Comparison of ENCODE assay signal across 21 cellular contexts in genomic region chr17:50558091-50558490, GRCh38. TPM values are rescaled to one million over a fixed set of nuclear protein-coding genes. Genes with fewer than 3 reads are reported as not detected.
DNase-seq lines count a peak whose midpoint lies in the region; ATAC-seq and TF ChIP-seq lines count a peak whose summit lies in the region.
"Had no signal": no experiment of that assay in that cellular context is flagged by ENCODE, and none has a peak within 500 bp of the region (broad histone marks: within the 10 kb centered on the region; RNA-seq: fewer than 3 reads in every experiment).

No MANE protein-coding gene starts in this region.

- no peaks in the 10 kb centered on the region for H3K36me3 Mint-ChIP-seq in type B pancreatic cell
- H3K36me3 Mint-ChIP-seq: activated CD8-positive, alpha-beta memory T cell treated with anti-CD3 and anti-CD28 coated beads, Interleukin-2, amount 10 ng/mL, durations not matched to agents 7 days and 5 days had no signal

- peak; percentile 23 to 61 for ATAC-seq in lower lobe of right lung
- ATAC-seq: activated CD8-positive, alpha-beta memory T cell treated with anti-CD3 and anti-CD28 coated beads, Interleukin-2, amount 10 ng/mL, durations not matched to agents 7 days and 5 days had no signal

- H3K4me3 ChIP-seq in SK-N-MC, result no peak overlapping the region; the same call in 1 of the 2 replicates
- no peak overlapping the region for H3K4me3 ChIP-seq in lower lobe of right lung
- H3K4me3 ChIP-seq in adrenal gland, result no peak overlapping the region
- H3K4me3 ChIP-seq: PC-9, SJSA1 had no signal

- H3K4me1 Mint-ChIP-seq in type B pancreatic cell (ENCODE audit: unreplicated experiment), result peaks cover 10% of the 10 kb centered on the region

- H3K27me3 ChIP-seq in lower lobe of right lung (ENCODE audit: low read depth), result peaks cover 53% of the 10 kb centered on the region
- H3K27me3 ChIP-seq in adrenal gland, result peaks cover 13% of the 10 kb centered on the region

- WGBS in adrenal gland, 4 donors, result 77 to 84% (median 82%) methylated on average over 4 of the region's 4 CpGs

- TF ChIP-seq CTCF in lower lobe of right lung (IDR thresholded peaks at IDR 0.05), result no peak
- TF ChIP-seq CTCF in type B pancreatic cell (conservative IDR thresholded peaks at IDR 0.05), result no peak
- no peak for TF ChIP-seq CTCF in adrenal gland (IDR thresholded peaks at IDR 0.05)

- H3K27ac ChIP-seq in SK-N-MC (peak overlapping the region; percentile 56), lower lobe of right lung (no peak overlapping the region), adrenal gland (no peak overlapping the region)
- H3K27ac ChIP-seq: C4-2B, HL-60, PC-9, SJSA1 had no signal

- H3K36me3 ChIP-seq in SK-N-MC (ENCODE audit: insufficient read depth, low read length) (no peaks in the 10 kb centered on the region), lower lobe of right lung (peaks cover 7% of the 10 kb centered on the region), adrenal gland (replicated peaks in 1 of 2) (no peaks in the 10 kb centered on the region)
- H3K36me3 ChIP-seq: HAP-1, SJSA1 had no signal

- H3K4me3 Mint-ChIP-seq in type B pancreatic cell, result peak overlapping the region; percentile 72
- H3K4me3 Mint-ChIP-seq: activated CD8-positive, alpha-beta memory T cell treated with anti-CD3 and anti-CD28 coated beads, Interleukin-2, amount 10 ng/mL, durations not matched to agents 7 days and 5 days had no signal

- TF ChIP-seq POLR2A in adrenal gland (IDR thresholded peaks at IDR 0.05), result no peak

- peaks cover 38% of the 10 kb centered on the region for H3K4me1 ChIP-seq in lower lobe of right lung
- H3K4me1 ChIP-seq in adrenal gland (replicated peaks in 1 of 2), result peaks cover 22 to 28% of the 10 kb centered on the region in 2 donors

- in situ Hi-C loops in KBM-7 (cut with MboI; ENCODE audit: low pct_unique_long_range_greater_than_20kb, low sequenced_read_pairs), result no loop called here

- no peak overlapping the region for H3K9ac ChIP-seq in SK-N-MC (ENCODE audit: insufficient read length)

- H3K9me3 ChIP-seq in SK-N-MC (ENCODE audit: low read depth, low read length) (no peaks in the 10 kb centered on the region), lower lobe of right lung (no peaks in the 10 kb centered on the region), adrenal gland (replicated peaks in 1 of 3) (no peaks in the 10 kb centered on the region)
- H3K9me3 ChIP-seq: HAP-1 had no signal

- H3K9me3 Mint-ChIP-seq in type B pancreatic cell, result no peaks in the 10 kb centered on the region

- peaks cover 47% of the 10 kb centered on the region for H3K27me3 Mint-ChIP-seq in type B pancreatic cell

- intact Hi-C loops in lower lobe of right lung (cut with DNase I) (loop anchor here (10.0 kb wide), 1 partner anchor 137 kb away; no protein-coding TSS in a partner anchor), adrenal gland (cut with DNase I) (no loop called here)

- DNase-seq in NCI-H2171 treated with DMSO at 0.1 percent for 48 hours (lab: John Stamatoyannopoulos, UW) (peak; percentile 65), NCI-H2171 (lab: John Stamatoyannopoulos, UW) (no peak), SK-N-MC (ENCODE audit: low read depth, low spot score) (no peak), lower lobe of right lung (no peak), type B pancreatic cell (ENCODE audit: extremely low spot score, unreplicated experiment) (no peak), KBM-7 (no peak), DMS153 (lab: John Stamatoyannopoulos, UW) (no peak), adrenal gland (no peak)
- DNase-seq: activated CD4-positive, CD25-positive, alpha-beta regulatory T cell treated with anti-CD3 and anti-CD28 coated beads, Interleukin-2, amount 50 U/mL, for 72 hours; activated CD8-positive, alpha-beta memory T cell treated with anti-CD3 and anti-CD28 coated beads, Interleukin-2, amount 10 ng/mL, durations not matched to agents 7 days and 5 days; aorta; hippocampal formation; NCI-H187 treated with DMSO at 0.1 percent for 48 hours; NCI-H510A; PC-9; stimulated activated CD4-positive, alpha-beta T cell treated with anti-CD3 and anti-CD28 coated beads, Interleukin-12 subunit alpha, Interleukin-12 subunit beta, amount 100 ng/mL, for 4 hours had no signal

- no peak overlapping the region for H3K27ac Mint-ChIP-seq in type B pancreatic cell
- H3K27ac Mint-ChIP-seq: activated CD8-positive, alpha-beta memory T cell treated with anti-CD3 and anti-CD28 coated beads, Interleukin-2, amount 10 ng/mL, durations not matched to agents 7 days and 5 days had no signal

RNA-seq across cellular contexts. Expression of gene CACNA1G, which starts 2.4 kb away (rescaled TPM):
- total RNA-seq in lower lobe of right lung (0.21 TPM), type B pancreatic cell (ENCODE audit: low replicate concordance) (1.9 and 27.8 TPM in 2 replicates), adrenal gland (under 1 TPM in 7 of 8 donors, not detected in 1; 0.06 to 0.72 (median 0.14) TPM)
- polyA plus RNA-seq in adrenal gland, result under 1 TPM; 0.05 to 0.24 (median 0.07) TPM
- total RNA-seq: activated CD8-positive, alpha-beta memory T cell treated with anti-CD3 and anti-CD28 coated beads, Interleukin-2, amount 10 ng/mL, durations not matched to agents 7 days and 5 days; kidney epithelial cell had no signal
- polyA plus RNA-seq: aorta had no signal

RNA-seq across cellular contexts. Expression of gene SPATA20, which starts 11.1 kb away (rescaled TPM):
- total RNA-seq in lower lobe of right lung (29.7 TPM), type B pancreatic cell (ENCODE audit: low replicate concordance) (40.3 and 51.3 TPM in 2 replicates), adrenal gland (100 to 1,000 TPM in 7 of 8 donors, 10 to 100 TPM in 1; 78.9 to 205 (median 169) TPM)
- polyA plus RNA-seq in adrenal gland, result 100 to 1,000 TPM in 2 of 3 donors, 10 to 100 TPM in 1; 12.7 to 246 (median 150) TPM

RNA-seq across cellular contexts. Expression of gene EPN3, which starts 25.6 kb away (rescaled TPM):
- 1.5 TPM for total RNA-seq in lower lobe of right lung
- 41.7 and 72.1 TPM in 2 replicates for total RNA-seq in type B pancreatic cell (ENCODE audit: low replicate concordance)
- total RNA-seq in adrenal gland, result 10 to 100 TPM in 7 of 8 donors, 1 to 10 TPM in 1; 1.7 to 96.1 (median 38.2) TPM
- 10 to 100 TPM in 2 of 3 donors, 1 to 10 TPM in 1; 1.2 to 32.3 (median 10.5) TPM for polyA plus RNA-seq in adrenal gland
- total RNA-seq: activated CD8-positive, alpha-beta memory T cell treated with anti-CD3 and anti-CD28 coated beads, Interleukin-2, amount 10 ng/mL, durations not matched to agents 7 days and 5 days; aorta had no signal

RNA-seq across cellular contexts. Expression of gene MYCBPAP, which starts 49.9 kb away (rescaled TPM):
- total RNA-seq in lower lobe of right lung (3.8 TPM), type B pancreatic cell (ENCODE audit: low replicate concordance) (0.88 and 4.1 TPM in 2 replicates), adrenal gland (1 to 10 TPM in 6 of 8 donors, under 1 TPM in 1, not detected in 1; 0.12 to 8.9 (median 2.3) TPM)
- polyA plus RNA-seq in adrenal gland, result 1 to 10 TPM in 2 of 3 donors, under 1 TPM in 1; 0.27 to 4.4 (median 2.2) TPM
- total RNA-seq: SJSA1 had no signal
